Comparison of ENCODE assay signal across 1 cellular context in genomic region chr9:116144555-116144954, GRCh38.
TF ChIP-seq lines count a peak whose summit lies in the region.

No MANE protein-coding gene starts in this region.

TF ChIP-seq in endothelial cell of umbilical vein, 7 proteins besides CTCF, POLR2A, EP300 and RAD21:
- TF ChIP-seq GATA2 (IDR thresholded peaks at IDR 0.05; ENCODE audit: insufficient read depth, insufficient read length, low read depth, low read length) (peak; percentile 85), JUN (IDR thresholded peaks at IDR 0.05; ENCODE audit: borderline replicate concordance, insufficient read depth, insufficient read length, low read depth) (no peak)
